In genomic region chr7:20158684-20159083, GRCh38 we compare ENCODE assay signal across 1 cellular context.
TF ChIP-seq lines count a peak whose summit lies in the region.

No MANE protein-coding gene starts in this region.

TF ChIP-seq in H1, 55 proteins besides CTCF, POLR2A, EP300 and RAD21 (continued from another document):
- no peak for TF ChIP-seq NRF1 (IDR thresholded peaks at IDR 0.05; ENCODE audit: low read depth, low read length)
- no peak for TF ChIP-seq SIX5 (IDR thresholded peaks at IDR 0.05; ENCODE audit: low read depth, low read length)
